In genomic region chr3:121916189-121916588, GRCh38 we compare ENCODE assay signal across 16 cellular contexts.
"Had no signal": no experiment of that assay in that cellular context is flagged by ENCODE, and none has a peak within 500 bp of the region (broad histone marks: within the 10 kb centered on the region; RNA-seq: fewer than 3 reads in every experiment).

No MANE protein-coding gene starts in this region.

- H3K27me3 Mint-ChIP-seq: activated B cell treated with CpG ODN at 0.5 μM for 24 hours; naive thymus-derived CD8-positive, alpha-beta T cell had no signal

- H3K9me3 Mint-ChIP-seq: activated B cell treated with CpG ODN at 0.5 μM for 24 hours; naive thymus-derived CD8-positive, alpha-beta T cell; type B pancreatic cell had no signal

- H3K27ac Mint-ChIP-seq: activated B cell treated with CpG ODN at 0.5 μM for 24 hours; activated CD8-positive, alpha-beta T cell treated with anti-CD3 and anti-CD28 coated beads, Interleukin-2, amount 10 ng/mL, durations not matched to agents 7 days and 5 days; naive thymus-derived CD8-positive, alpha-beta T cell; type B pancreatic cell had no signal

- H3K36me3 Mint-ChIP-seq: type B pancreatic cell had no signal

- H3K4me3 Mint-ChIP-seq: activated B cell treated with CpG ODN at 0.5 μM for 24 hours; activated CD8-positive, alpha-beta T cell treated with anti-CD3 and anti-CD28 coated beads, Interleukin-2, amount 10 ng/mL, durations not matched to agents 7 days and 5 days; naive thymus-derived CD8-positive, alpha-beta T cell; type B pancreatic cell had no signal

- ATAC-seq: activated CD8-positive, alpha-beta T cell treated with anti-CD3 and anti-CD28 coated beads, Interleukin-2, amount 10 ng/mL, durations not matched to agents 7 days and 5 days; left ventricle myocardium superior; naive thymus-derived CD8-positive, alpha-beta T cell; right cardiac atrium; stimulated activated naive CD8-positive, alpha-beta T cell treated with anti-CD3 and anti-CD28 coated beads, Interleukin-15, Interleukin-2, amounts not matched to agents 100 U/mL and 50 U/mL, for 24 hours had no signal

- H3K27ac ChIP-seq: parathyroid adenoma, skin epidermis had no signal

- DNase-seq: activated B cell treated with CpG ODN at 0.5 μM for 24 hours; activated CD4-positive, alpha-beta T cell treated with anti-CD3 and anti-CD28 coated beads for 48 hours; activated CD8-positive, alpha-beta memory T cell treated with anti-CD3 and anti-CD28 coated beads, Interleukin-2, amount 50 U/mL, for 48 hours; activated CD8-positive, alpha-beta T cell treated with anti-CD3 and anti-CD28 coated beads, Interleukin-2, amount 10 ng/mL, durations not matched to agents 7 days and 5 days; aorta; islet precursor cell; left ventricle myocardium superior; mesenchymal stem cell; naive thymus-derived CD8-positive, alpha-beta T cell; right cardiac atrium; stimulated activated CD4-positive, alpha-beta T cell treated with anti-CD3 and anti-CD28 coated beads, Interleukin-4, amount 100 ng/mL, for 4 hours; stimulated activated CD8-positive, alpha-beta memory T cell treated with anti-CD3 and anti-CD28 coated beads, Interleukin-4, amount 100 ng/mL, for 48 hours; stimulated activated naive CD8-positive, alpha-beta T cell treated with anti-CD3 and anti-CD28 coated beads, Interleukin-15, Interleukin-2, amounts not matched to agents 100 U/mL and 50 U/mL, for 24 hours had no signal
